ENCODE assay signal across 37 cellular contexts in genomic region chrX:131264665-131265064, GRCh38. TPM values are rescaled to one million over a fixed set of nuclear protein-coding genes. Genes with fewer than 3 reads are reported as not detected.
"Had no signal": no experiment of that assay in that cellular context is flagged by ENCODE, and none has a peak within 500 bp of the region (broad histone marks: within the 10 kb centered on the region; RNA-seq: fewer than 3 reads in every experiment).

No MANE protein-coding gene starts in this region.

- ATAC-seq: activated CD8-positive, alpha-beta memory T cell treated with anti-CD3 and anti-CD28 coated beads, Interleukin-2, amount 10 ng/mL, durations not matched to agents 7 days and 5 days; activated T-helper 17 cell treated with anti-CD3 and anti-CD28 coated beads, Interleukin-2, amount 50 U/mL, for 72 hours; K562; PC-3 had no signal

- FAIRE-seq: K562 had no signal

- H3K4me1 ChIP-seq: breast epithelium, Peyer's patch, SJCRH30 had no signal

- H3K9me3 ChIP-seq: breast epithelium, Peyer's patch, SJCRH30 had no signal

- H3K27me3 ChIP-seq: Peyer's patch, SJCRH30 had no signal

- DNase-seq: activated CD4-positive, alpha-beta memory T cell treated with anti-CD3 and anti-CD28 coated beads, Interleukin-2, amount 10 ng/mL, durations not matched to agents 7 days and 5 days; activated CD4-positive, alpha-beta T cell treated with anti-CD3 and anti-CD28 coated beads for 1 hour; activated CD4-positive, alpha-beta T cell treated with anti-CD3 and anti-CD28 coated beads for 48 hours; activated CD4-positive, CD25-positive, alpha-beta regulatory T cell; activated CD8-positive, alpha-beta memory T cell treated with anti-CD3 and anti-CD28 coated beads for 24 hours; activated CD8-positive, alpha-beta memory T cell treated with anti-CD3 and anti-CD28 coated beads, Interleukin-2, amount 10 ng/mL, durations not matched to agents 7 days and 5 days; activated CD8-positive, alpha-beta memory T cell treated with anti-CD3 and anti-CD28 coated beads, Interleukin-2, amount 50 U/mL, for 48 hours; activated effector memory CD4-positive, alpha-beta T cell treated with anti-CD3 and anti-CD28 coated beads, Interleukin-2, amount 50 U/mL, for 16 hours; activated naive CD4-positive, alpha-beta T cell; activated naive CD4-positive, alpha-beta T cell treated with anti-CD3 and anti-CD28 coated beads, Interleukin-2, amount 50 U/mL, for 16 hours; activated naive CD8-positive, alpha-beta T cell treated with anti-CD3 and anti-CD28 coated beads for 36 hours; activated T-cell treated with anti-CD3 and anti-CD28 coated beads, Interleukin-2, amount 50 U/mL, for 48 hours; amniotic stem cell; aorta; NCI-H1092 treated with DMSO at 0.1 percent for 48 hours; NCI-H1417; NCI-H146; NCI-H187; NCI-H2029 treated with DMSO at 0.1 percent for 48 hours; NCI-H2107; NCI-H2171; NCI-H510A; NCI-H526; NCI-H748 treated with DMSO at 0.1 percent for 48 hours; NK-92 treated with Interleukin-12 subunit alpha and Interleukin-12 subunit beta, amount 100 ng/mL, for 24 hours; PC-3; Peyer's patch; RPMI8226; SJCRH30; T1000; WERI-Rb-1 had no signal

- H3K27ac ChIP-seq: breast epithelium, Peyer's patch, SJCRH30, SK-N-MC, WERI-Rb-1 had no signal

- H3K36me3 ChIP-seq: breast epithelium, Peyer's patch, SJCRH30, WERI-Rb-1 had no signal

- H3K4me3 ChIP-seq: breast epithelium, K562, Peyer's patch, SJCRH30, SK-N-MC had no signal

RNA-seq across cellular contexts. Expression of gene IGSF1, which starts 24.4 kb away (rescaled TPM):
- total RNA-seq: activated CD4-positive, alpha-beta memory T cell treated with anti-CD3 and anti-CD28 coated beads, Interleukin-2, amount 10 ng/mL, durations not matched to agents 7 days and 5 days; activated CD8-positive, alpha-beta memory T cell treated with anti-CD3 and anti-CD28 coated beads, Interleukin-2, amount 10 ng/mL, durations not matched to agents 7 days and 5 days; activated naive CD8-positive, alpha-beta T cell treated with anti-CD3 and anti-CD28 coated beads for 36 hours; activated T-helper 17 cell treated with anti-CD3 and anti-CD28 coated beads, Interleukin-2, amount 50 U/mL, for 72 hours; PC-3; Peyer's patch; SJCRH30; T-helper 1 cell treated with Interleukin-12 subunit alpha and Interleukin-12 subunit beta and Interleukin-4 antibody, amounts not matched to agents 30 ng/mL and 1 ng/mL, for 36 hours; T-helper 2 cell treated with Interferon-gamma antibody and Interleukin-4, amounts not matched to agents 100 ng/mL and 5 ng/mL, for 36 hours had no signal
